In genomic region chr4:126038492-126039236, GRCh38 we compare ENCODE assay signal across 20 cellular contexts.
"Had no signal": no experiment of that assay in that cellular context is flagged by ENCODE, and none has a peak within 500 bp of the region (broad histone marks: within the 10 kb centered on the region; RNA-seq: fewer than 3 reads in every experiment).

No MANE protein-coding gene starts in this region.

- H2AFZ ChIP-seq: neural progenitor cell had no signal

- H3K27ac ChIP-seq: adrenal gland, colonic mucosa, gastrocnemius medialis, neural progenitor cell, ovary, upper lobe of right lung, WERI-Rb-1 had no signal

- H3K9me3 ChIP-seq: adrenal gland, colonic mucosa, gastrocnemius medialis, ovary, upper lobe of right lung had no signal

- ATAC-seq: activated naive CD4-positive, alpha-beta T cell treated with anti-CD3 and anti-CD28 coated beads, Interleukin-2, amount 50 U/mL, for 72 hours; gastrocnemius medialis; left ventricle myocardium superior; sciatic nerve; stimulated activated memory B cell treated with anti-CD40 and anti-IgM and Interleukin-4, amounts not matched to agents 10 μg/mL and 1 μg/mL and 100 μg/mL, for 72 hours; upper lobe of right lung had no signal

- H3K36me3 ChIP-seq: adrenal gland, colonic mucosa, gastrocnemius medialis, neural progenitor cell, ovary, upper lobe of right lung, WERI-Rb-1 had no signal

- H3K27me3 ChIP-seq: adrenal gland, colonic mucosa, gastrocnemius medialis, neural progenitor cell, ovary, upper lobe of right lung had no signal

- H3K4me1 ChIP-seq: adrenal gland, colonic mucosa, gastrocnemius medialis, neural progenitor cell had no signal

- H3K4me3 ChIP-seq: adrenal gland, colonic mucosa, gastrocnemius medialis, neural progenitor cell, ovary, smooth muscle cell, upper lobe of right lung had no signal

- H3K9ac ChIP-seq: neural progenitor cell had no signal

- DNase-seq: activated CD4-positive, alpha-beta T cell treated with anti-CD3 and anti-CD28 coated beads for 1 hour; activated gamma-delta T cell; adrenal gland; colonic mucosa; gastrocnemius medialis; head of caudate nucleus; kidney glomerular epithelial cell; left ventricle myocardium superior; naive B cell; ovary; stimulated activated CD4-positive, alpha-beta T cell treated with anti-CD3 and anti-CD28 coated beads, Interleukin-4, amount 100 ng/mL, for 24 hours; SW 1271; T-helper 2 cell; upper lobe of right lung; WERI-Rb-1 had no signal

- H3K4me2 ChIP-seq: neural progenitor cell, smooth muscle cell had no signal
